Comparison of ENCODE assay signal across 25 cellular contexts in genomic region chr7:99446096-99446495, GRCh38.
"Had no signal": no experiment of that assay in that cellular context is flagged by ENCODE, and none has a peak within 500 bp of the region (broad histone marks: within the 10 kb centered on the region; RNA-seq: fewer than 3 reads in every experiment).

No MANE protein-coding gene starts in this region.

- H3K27me3 ChIP-seq: brain microvascular endothelial cell, cardiac muscle cell, MG63, Peyer's patch, SJSA1 had no signal

- H3K4me3 ChIP-seq: cardiac muscle cell, MG63, Peyer's patch, SJSA1 had no signal

- DNase-seq: activated B cell treated with CpG ODN at 0.5 μM for 24 hours; activated CD4-positive, alpha-beta T cell treated with anti-CD3 and anti-CD28 coated beads, Interleukin-2, amount 50 U/mL, for 1 hour; activated CD8-positive, alpha-beta memory T cell treated with anti-CD3 and anti-CD28 coated beads, Interleukin-2, amount 50 U/mL, for 4 hours; activated CD8-positive, alpha-beta T cell treated with anti-CD3 and anti-CD28 coated beads for 36 hours; activated gamma-delta T cell treated with Interleukin-2 at 50 U/mL for 16 hours; activated naive CD4-positive, alpha-beta T cell treated with anti-CD3 and anti-CD28 coated beads, Interleukin-2, amount 10 ng/mL, durations not matched to agents 7 days and 5 days; activated naive CD8-positive, alpha-beta T cell treated with anti-CD3 and anti-CD28 coated beads for 36 hours; activated T-cell treated with anti-CD3 and anti-CD28 coated beads, Interleukin-2, amount 50 U/mL, for 72 hours; brain microvascular endothelial cell; KG1; MG63; MV-4-11; NCI-H1092 treated with DMSO at 0.1 percent for 48 hours; NCI-H1417 treated with DMSO at 0.1 percent for 48 hours; NCI-H1694; NCI-H2029 treated with DMSO at 0.1 percent for 48 hours; NCI-H510A treated with DMSO at 0.1 percent for 48 hours; NCI-H69; NK-92 treated with Interleukin-12 subunit alpha and Interleukin-12 subunit beta, amount 100 ng/mL, for 24 hours; Peyer's patch; SHP77; T1000 had no signal

- H3K4me1 ChIP-seq: Peyer's patch, SJSA1 had no signal

- H3K27ac ChIP-seq: brain microvascular endothelial cell, cardiac muscle cell, Peyer's patch, SJSA1 had no signal

- ATAC-seq: activated CD8-positive, alpha-beta T cell treated with anti-CD3 and anti-CD28 coated beads for 36 hours; activated T-cell treated with anti-CD3 and anti-CD28 coated beads, Interleukin-2, amount 50 U/mL, for 72 hours had no signal

- H3K9me3 ChIP-seq: MG63, Peyer's patch, SJSA1 had no signal

- FAIRE-seq: TTC549 had no signal
